23 cellular contexts compared by ENCODE assay signal in genomic region chr4:10204401-10205058, GRCh38.
DNase-seq lines count a peak whose midpoint lies in the region; ATAC-seq and TF ChIP-seq lines count a peak whose summit lies in the region.
"Had no signal": no experiment of that assay in that cellular context is flagged by ENCODE, and none has a peak within 500 bp of the region (broad histone marks: within the 10 kb centered on the region; RNA-seq: fewer than 3 reads in every experiment).

No MANE protein-coding gene starts in this region.

- no peaks in the 10 kb centered on the region for H3K4me1 Mint-ChIP-seq in activated CD4-positive, alpha-beta memory T cell treated with anti-CD3 and anti-CD28 coated beads, Interleukin-2, amount 10 ng/mL, durations not matched to agents 7 days and 5 days
- H3K4me1 Mint-ChIP-seq: central memory CD8-positive, alpha-beta T cell had no signal

- no peak overlapping the region for H3K4me3 Mint-ChIP-seq in activated CD4-positive, alpha-beta memory T cell treated with anti-CD3 and anti-CD28 coated beads, Interleukin-2, amount 10 ng/mL, durations not matched to agents 7 days and 5 days
- H3K4me3 Mint-ChIP-seq: activated naive CD4-positive, alpha-beta T cell treated with anti-CD3 and anti-CD28 coated beads for 36 hours; central memory CD8-positive, alpha-beta T cell had no signal

- no peaks in the 10 kb centered on the region for H3K36me3 Mint-ChIP-seq in activated CD4-positive, alpha-beta memory T cell treated with anti-CD3 and anti-CD28 coated beads, Interleukin-2, amount 10 ng/mL, durations not matched to agents 7 days and 5 days (ENCODE audit: low read depth)

- no peaks in the 10 kb centered on the region for H3K9me3 Mint-ChIP-seq in activated CD4-positive, alpha-beta memory T cell treated with anti-CD3 and anti-CD28 coated beads, Interleukin-2, amount 10 ng/mL, durations not matched to agents 7 days and 5 days
- H3K9me3 Mint-ChIP-seq: activated naive CD4-positive, alpha-beta T cell treated with anti-CD3 and anti-CD28 coated beads for 36 hours; central memory CD8-positive, alpha-beta T cell had no signal

- TF ChIP-seq POLR2A in erythroblast (IDR thresholded peaks at IDR 0.05; ENCODE audit: low read length): no peak

- H3K36me3 ChIP-seq in tibial artery: no peaks in the 10 kb centered on the region
- H3K36me3 ChIP-seq: left lung, neutrophil, uterus had no signal

- H3K27me3 ChIP-seq in tibial artery: no peaks in the 10 kb centered on the region
- H3K27me3 ChIP-seq: left lung, uterus had no signal

- TF ChIP-seq CTCF in cardiac fibroblast (IDR thresholded peaks at IDR 0.05; ENCODE audit: low read depth, low read length): no peak
- TF ChIP-seq CTCF in tibial artery (IDR thresholded peaks at IDR 0.05): no peak

- H3K27ac ChIP-seq in tibial artery: no peak overlapping the region
- H3K27ac ChIP-seq: left lung, neutrophil, uterus had no signal

- peak; percentile 57 for ATAC-seq in Right ventricle myocardium superior (ENCODE audit: poor library complexity)
- ATAC-seq: esophagus mucosa, GM12878, left lung had no signal

- H3K27ac Mint-ChIP-seq in activated CD4-positive, alpha-beta memory T cell treated with anti-CD3 and anti-CD28 coated beads, Interleukin-2, amount 10 ng/mL, durations not matched to agents 7 days and 5 days: no peak overlapping the region
- H3K27ac Mint-ChIP-seq: activated naive CD4-positive, alpha-beta T cell treated with anti-CD3 and anti-CD28 coated beads for 36 hours had no signal

- H3K27me3 Mint-ChIP-seq in activated CD4-positive, alpha-beta memory T cell treated with anti-CD3 and anti-CD28 coated beads, Interleukin-2, amount 10 ng/mL, durations not matched to agents 7 days and 5 days: peaks cover 6% of the 10 kb centered on the region

- no peaks in the 10 kb centered on the region for H3K4me1 ChIP-seq in tibial artery
- H3K4me1 ChIP-seq: left lung, uterus had no signal

- POLR2A ChIA-PET in activated CD4-positive, alpha-beta memory T cell treated with anti-CD3 and anti-CD28 coated beads, Interleukin-2, amount 10 ng/mL, durations not matched to agents 7 days and 5 days (lab: Charles Lee): no interaction called here

- intact Hi-C loops in Right ventricle myocardium superior (cut with DNase I) (no loop called here), cardiac septum (cut with DNase I) (no loop called here), tibial artery (cut with DNase I; ENCODE audit: low total_unique reads) (no loop called here)

- H3K4me3 ChIP-seq in cardiac fibroblast (replicated peaks in 1 of 2; ENCODE audit: low read depth in 2 of 2, low read length in 2 of 2) (no peak overlapping the region), tibial artery (no peak overlapping the region)
- H3K4me3 ChIP-seq: GM12878, left lung, uterus had no signal

- DNase-seq in Right ventricle myocardium superior (peak; percentile 50), cardiac septum (ENCODE audit: low spot score) (no peak), cardiac fibroblast (ENCODE audit: low read depth in 2 of 2) (peak; percentile 23 to 74), iPS-NIHi7 (ENCODE audit: extremely low spot score) (peak; percentile 7), erythroblast (lab: John Stamatoyannopoulos, UW) (no peak), DMS153 (lab: John Stamatoyannopoulos, UW) (no peak), tibial artery (no peak)
- DNase-seq in activated CD4-positive, alpha-beta memory T cell treated with anti-CD3 and anti-CD28 coated beads, Interleukin-2, amount 10 ng/mL, durations not matched to agents 7 days and 5 days: no peak
- DNase-seq: activated naive CD4-positive, alpha-beta T cell treated with anti-CD3 and anti-CD28 coated beads for 36 hours; activated T-cell treated with anti-CD3 and anti-CD28 coated beads, Interleukin-2, amount 50 U/mL, for 48 hours; C1 segment of cervical spinal cord; effector CD4-positive, alpha-beta T cell; glutamatergic neuron; KG1; NCI-H2029; stimulated activated CD8-positive, alpha-beta memory T cell treated with anti-CD3 and anti-CD28 coated beads, Interleukin-4, amount 100 ng/mL, for 48 hours; T1000; uterus had no signal

- CTCF ChIA-PET in activated CD4-positive, alpha-beta memory T cell treated with anti-CD3 and anti-CD28 coated beads, Interleukin-2, amount 10 ng/mL, durations not matched to agents 7 days and 5 days (lab: Charles Lee): no interaction called here

- H3K9me3 ChIP-seq in tibial artery: no peaks in the 10 kb centered on the region
- H3K9me3 ChIP-seq: left lung, neutrophil, uterus had no signal

Comparison
In these comparisons a context has a peak if more than half of its experiments do, and no peak if none do; other contexts are left out.
1. DNase-seq: peak in Right ventricle myocardium superior (single experiment), cardiac fibroblast (2 of 2) and iPS-NIHi7 (single experiment); none in cardiac septum (single experiment), erythroblast (0 of 2), DMS153 (single experiment), activated CD4-positive, alpha-beta memory T cell treated with anti-CD3 and anti-CD28 coated beads, Interleukin-2, amount 10 ng/mL, durations not matched to agents 7 days and 5 days (single experiment) and tibial artery (0 of 2).